In the genomic region with DNA sequence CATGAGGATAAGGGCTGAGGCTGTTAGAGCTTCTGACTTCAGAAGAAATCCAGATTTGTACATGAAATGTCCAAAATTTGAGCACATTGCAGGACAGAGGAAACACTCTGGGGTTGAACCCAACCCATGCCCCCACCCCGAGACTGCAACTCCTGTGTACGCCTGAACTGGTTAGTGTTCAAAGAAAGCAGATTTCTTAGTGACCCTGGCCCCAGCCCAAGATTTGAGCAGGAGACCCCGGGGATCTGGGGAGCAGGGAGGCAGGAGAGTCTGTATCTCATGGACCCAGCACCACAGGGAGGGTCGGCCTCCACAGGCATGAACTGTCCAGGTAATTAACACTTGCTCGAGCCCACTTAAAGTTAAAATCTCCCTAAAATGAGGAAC, we compare ENCODE assay signal across 11 cellular contexts.
A peak's percentile ranks its signal among the peaks of the same experiment; 100 is the strongest.
DNase-seq lines count a peak whose midpoint lies in the region; ATAC-seq and TF ChIP-seq lines count a peak whose summit lies in the region.
"Had no signal": no experiment of that assay in that cellular context is flagged by ENCODE, and none has a peak within 500 bp of the region (broad histone marks: within the 10 kb centered on the region; RNA-seq: fewer than 3 reads in every experiment).

No MANE protein-coding gene starts in this region.

- H3K79me1 ChIP-seq in neuronal stem cell (ENCODE audit: low read depth, low read length) = peaks cover 2% of the 10 kb centered on the region

- peak overlapping the region; percentile 78 to 94 for H3K9ac ChIP-seq in duodenal mucosa (ENCODE audit: low read depth in 1 of 2, low read length in 2 of 2)
- no peak overlapping the region for H3K9ac ChIP-seq in neuronal stem cell (ENCODE audit: low read depth, low read length, poor library complexity)

- H3K27ac Mint-ChIP-seq in activated CD4-positive, alpha-beta memory T cell treated with anti-CD3 and anti-CD28 coated beads for 36 hours = peak overlapping the region; percentile 28
- H3K27ac Mint-ChIP-seq in activated CD4-positive, alpha-beta memory T cell treated with anti-CD3 and anti-CD28 coated beads, Interleukin-2, amount 10 ng/mL, durations not matched to agents 7 days and 5 days = no peak overlapping the region
- H3K27ac Mint-ChIP-seq: activated naive CD4-positive, alpha-beta T cell treated with anti-CD3 and anti-CD28 coated beads for 36 hours had no signal

- intact Hi-C loops in activated CD4-positive, alpha-beta memory T cell treated with anti-CD3 and anti-CD28 coated beads for 36 hours (cut with micrococcal nuclease) = no loop called here
- intact Hi-C loops in thyroid gland (cut with DNase I) = no loop called here

- H3K36me3 ChIP-seq in duodenal mucosa (ENCODE audit: control insufficient read depth in 1 of 2, insufficient read depth in 2 of 2, low read length in 2 of 2) = peaks cover 0 to 7% of the 10 kb centered on the region in 2 donors
- peaks cover 0 to 3% of the 10 kb centered on the region in 2 donors for H3K36me3 ChIP-seq in muscle layer of duodenum (ENCODE audit: control insufficient read depth in 1 of 2, insufficient read depth in 2 of 2, low read length in 2 of 2)
- H3K36me3 ChIP-seq in thyroid gland = no peaks in the 10 kb centered on the region
- no peaks in the 10 kb centered on the region for H3K36me3 ChIP-seq in neuronal stem cell (replicated peaks in 1 of 2; ENCODE audit: control insufficient read depth in 2 of 2, insufficient read depth in 2 of 2, low read length in 2 of 2)

- H3K4me3 Mint-ChIP-seq in activated CD4-positive, alpha-beta memory T cell treated with anti-CD3 and anti-CD28 coated beads for 36 hours = no peak overlapping the region
- no peak overlapping the region for H3K4me3 Mint-ChIP-seq in activated CD4-positive, alpha-beta memory T cell treated with anti-CD3 and anti-CD28 coated beads, Interleukin-2, amount 10 ng/mL, durations not matched to agents 7 days and 5 days

- CTCF ChIA-PET in activated CD4-positive, alpha-beta memory T cell treated with anti-CD3 and anti-CD28 coated beads for 36 hours (lab: Charles Lee) = no interaction called here
- CTCF ChIA-PET in activated CD4-positive, alpha-beta memory T cell treated with anti-CD3 and anti-CD28 coated beads, Interleukin-2, amount 10 ng/mL, durations not matched to agents 7 days and 5 days (lab: Charles Lee) = interaction anchor here (1.2 kb wide), 1 partner anchor 40 kb away, joined by 5 read pairs; no protein-coding TSS in a partner anchor

- H2AK5ac ChIP-seq in neuronal stem cell (ENCODE audit: low read depth, low read length) = no peak overlapping the region

- TF ChIP-seq POLR2A in thyroid gland (IDR thresholded peaks at IDR 0.05) = no peak

- no peak overlapping the region for H3K18ac ChIP-seq in neuronal stem cell (ENCODE audit: low read length)

- TF ChIP-seq CTCF in thyroid gland (IDR thresholded peaks at IDR 0.05) = no peak

- H4K8ac ChIP-seq in neuronal stem cell (ENCODE audit: low read depth, low read length) = no peak overlapping the region

- no peak overlapping the region for H4K91ac ChIP-seq in neuronal stem cell (ENCODE audit: low read depth, low read length, poor library complexity)

- H3K4me1 Mint-ChIP-seq in activated CD4-positive, alpha-beta memory T cell treated with anti-CD3 and anti-CD28 coated beads for 36 hours (ENCODE audit: low read depth) = peaks cover 23% of the 10 kb centered on the region
- peaks cover 18% of the 10 kb centered on the region for H3K4me1 Mint-ChIP-seq in activated CD4-positive, alpha-beta memory T cell treated with anti-CD3 and anti-CD28 coated beads, Interleukin-2, amount 10 ng/mL, durations not matched to agents 7 days and 5 days

- no peak overlapping the region for H2AFZ ChIP-seq in neuronal stem cell (ENCODE audit: low read length)

- H2BK12ac ChIP-seq in neuronal stem cell (ENCODE audit: low read length) = no peak overlapping the region

- no peaks in the 10 kb centered on the region for H3K9me3 ChIP-seq in duodenal mucosa (ENCODE audit: control insufficient read depth in 1 of 2, low read length in 2 of 2)
- no peaks in the 10 kb centered on the region for H3K9me3 ChIP-seq in muscle layer of duodenum (ENCODE audit: control insufficient read depth in 1 of 2, low read length in 2 of 2)
- no peaks in the 10 kb centered on the region for H3K9me3 ChIP-seq in thyroid gland
- H3K9me3 ChIP-seq in neuronal stem cell (replicated peaks in 1 of 2; ENCODE audit: control insufficient read depth in 2 of 2, insufficient read depth in 1 of 2, low read depth in 1 of 2, low read length in 2 of 2) = no peaks in the 10 kb centered on the region

- H3K4me1 ChIP-seq in duodenal mucosa (ENCODE audit: control insufficient read depth in 1 of 2, insufficient read depth in 2 of 2, low read length in 2 of 2) (peaks cover 30 to 42% of the 10 kb centered on the region in 2 donors), muscle layer of duodenum (ENCODE audit: control insufficient read depth in 1 of 2, insufficient read depth in 2 of 2, low read length in 2 of 2) (peaks cover 18 to 61% of the 10 kb centered on the region in 2 donors), thyroid gland (peaks cover 26 to 71% of the 10 kb centered on the region in 2 donors), neuronal stem cell (ENCODE audit: control insufficient read depth in 2 of 2, insufficient read depth in 1 of 2, low read depth in 1 of 2, low read length in 2 of 2) (no peaks in the 10 kb centered on the region)

- no peak overlapping the region for H2BK5ac ChIP-seq in neuronal stem cell (ENCODE audit: low read length)

- no peak for DNase-seq in activated CD4-positive, alpha-beta memory T cell treated with anti-CD3 and anti-CD28 coated beads for 36 hours
- no peak for DNase-seq in activated CD4-positive, alpha-beta memory T cell treated with anti-CD3 and anti-CD28 coated beads, Interleukin-2, amount 10 ng/mL, durations not matched to agents 7 days and 5 days
- no peak for DNase-seq in thyroid gland
- no peak for DNase-seq in NCI-H2227 treated with DMSO at 0.1 percent for 48 hours (lab: John Stamatoyannopoulos, UW)
- no peak for DNase-seq in neuronal stem cell (ENCODE audit: low spot score)
- DNase-seq: activated naive CD4-positive, alpha-beta T cell treated with anti-CD3 and anti-CD28 coated beads for 36 hours; erythroblast; NCI-H1436 treated with DMSO at 0.1 percent for 48 hours had no signal

- H3K4me3 ChIP-seq in duodenal mucosa (ENCODE audit: low read depth in 1 of 2, low read length in 2 of 2) (no peak overlapping the region), muscle layer of duodenum (ENCODE audit: low read depth in 1 of 2, low read length in 2 of 2) (peak overlapping the region; percentile 69 to 80), thyroid gland (replicated peaks in 1 of 3) (no peak overlapping the region), neuronal stem cell (ENCODE audit: low read length in 2 of 2) (no peak overlapping the region)

- no peak overlapping the region for H3K23ac ChIP-seq in neuronal stem cell (ENCODE audit: low read depth, low read length, poor library complexity)

- no peak overlapping the region for H3K27ac ChIP-seq in duodenal mucosa (ENCODE audit: low read depth, low read length)
- H3K27ac ChIP-seq in muscle layer of duodenum (ENCODE audit: low read length) = peak overlapping the region; percentile 73
- peak overlapping the region; percentile 89 to 98 (median 97) for H3K27ac ChIP-seq in thyroid gland
- no peak overlapping the region for H3K27ac ChIP-seq in neuronal stem cell (replicated peaks; ENCODE audit: low read length)

- H3K27me3 ChIP-seq in duodenal mucosa (ENCODE audit: control insufficient read depth in 1 of 2, insufficient read depth in 2 of 2, low read length in 2 of 2) (no peaks in the 10 kb centered on the region), muscle layer of duodenum (ENCODE audit: low read depth, low read length) (no peaks in the 10 kb centered on the region), thyroid gland (no peaks in the 10 kb centered on the region), neuronal stem cell (ENCODE audit: control insufficient read depth in 3 of 3, insufficient read depth in 3 of 3, low read depth in 1 of 3, low read length in 3 of 3) (peaks cover 34 to 92% (median 88%) of the 10 kb centered on the region in 3 experiments)

- no peaks in the 10 kb centered on the region for H3K36me3 Mint-ChIP-seq in activated CD4-positive, alpha-beta memory T cell treated with anti-CD3 and anti-CD28 coated beads for 36 hours
- H3K36me3 Mint-ChIP-seq in activated CD4-positive, alpha-beta memory T cell treated with anti-CD3 and anti-CD28 coated beads, Interleukin-2, amount 10 ng/mL, durations not matched to agents 7 days and 5 days (ENCODE audit: low read depth) = no peaks in the 10 kb centered on the region

- no peak overlapping the region for H3K4me2 ChIP-seq in neuronal stem cell (ENCODE audit: insufficient read depth, low read length, poor library complexity, severe bottlenecking)

- no peak overlapping the region for H3K14ac ChIP-seq in neuronal stem cell (ENCODE audit: low read length)

- H2BK15ac ChIP-seq in neuronal stem cell (ENCODE audit: low read length) = no peak overlapping the region

- no peak overlapping the region for H2BK120ac ChIP-seq in neuronal stem cell (ENCODE audit: low read depth, low read length)

- no peak for ATAC-seq in HG03139 (IDR thresholded peaks at IDR 0.05; ENCODE audit: unreplicated experiment)

- POLR2A ChIA-PET in activated CD4-positive, alpha-beta memory T cell treated with anti-CD3 and anti-CD28 coated beads for 36 hours (lab: Charles Lee) = no interaction called here
- POLR2A ChIA-PET in activated CD4-positive, alpha-beta memory T cell treated with anti-CD3 and anti-CD28 coated beads, Interleukin-2, amount 10 ng/mL, durations not matched to agents 7 days and 5 days (lab: Charles Lee) = interaction anchor here (0.8 kb wide), 1 partner anchor 12 kb away, joined by 3 read pairs; no protein-coding TSS in a partner anchor

- WGBS in thyroid gland, 2 donors = 90% methylated on average over 4 to 5 of the region's 5 CpGs
- no CpG with 5 or more reads among the region's 5 CpGs for WGBS in neuronal stem cell (ENCODE audit: extremely low coverage in 2 of 2, insufficient read length in 2 of 2, insufficient replicate concordance in 1 of 2), 2 donors

- H3K9me3 Mint-ChIP-seq in activated CD4-positive, alpha-beta memory T cell treated with anti-CD3 and anti-CD28 coated beads for 36 hours = no peaks in the 10 kb centered on the region
- no peaks in the 10 kb centered on the region for H3K9me3 Mint-ChIP-seq in activated CD4-positive, alpha-beta memory T cell treated with anti-CD3 and anti-CD28 coated beads, Interleukin-2, amount 10 ng/mL, durations not matched to agents 7 days and 5 days
- H3K9me3 Mint-ChIP-seq: activated naive CD4-positive, alpha-beta T cell treated with anti-CD3 and anti-CD28 coated beads for 36 hours had no signal

- no peak overlapping the region for H3K4ac ChIP-seq in neuronal stem cell (ENCODE audit: low read length)

- H3K27me3 Mint-ChIP-seq in activated CD4-positive, alpha-beta memory T cell treated with anti-CD3 and anti-CD28 coated beads for 36 hours = no peaks in the 10 kb centered on the region
- H3K27me3 Mint-ChIP-seq in activated CD4-positive, alpha-beta memory T cell treated with anti-CD3 and anti-CD28 coated beads, Interleukin-2, amount 10 ng/mL, durations not matched to agents 7 days and 5 days = peaks cover 1% of the 10 kb centered on the region

Comparison
In these comparisons a context has a peak if more than half of its experiments do, and no peak if none do; other contexts are left out.
1. H3K27ac ChIP-seq: peak in muscle layer of duodenum (single experiment) and thyroid gland (3 of 3); none in duodenal mucosa (single experiment) and neuronal stem cell (single experiment).
2. H3K4me3 ChIP-seq: peak in muscle layer of duodenum (2 of 2); none in duodenal mucosa (0 of 2), thyroid gland (0 of 3) and neuronal stem cell (0 of 2).